Comparison of ENCODE assay signal across 9 cellular contexts in the genomic region with DNA sequence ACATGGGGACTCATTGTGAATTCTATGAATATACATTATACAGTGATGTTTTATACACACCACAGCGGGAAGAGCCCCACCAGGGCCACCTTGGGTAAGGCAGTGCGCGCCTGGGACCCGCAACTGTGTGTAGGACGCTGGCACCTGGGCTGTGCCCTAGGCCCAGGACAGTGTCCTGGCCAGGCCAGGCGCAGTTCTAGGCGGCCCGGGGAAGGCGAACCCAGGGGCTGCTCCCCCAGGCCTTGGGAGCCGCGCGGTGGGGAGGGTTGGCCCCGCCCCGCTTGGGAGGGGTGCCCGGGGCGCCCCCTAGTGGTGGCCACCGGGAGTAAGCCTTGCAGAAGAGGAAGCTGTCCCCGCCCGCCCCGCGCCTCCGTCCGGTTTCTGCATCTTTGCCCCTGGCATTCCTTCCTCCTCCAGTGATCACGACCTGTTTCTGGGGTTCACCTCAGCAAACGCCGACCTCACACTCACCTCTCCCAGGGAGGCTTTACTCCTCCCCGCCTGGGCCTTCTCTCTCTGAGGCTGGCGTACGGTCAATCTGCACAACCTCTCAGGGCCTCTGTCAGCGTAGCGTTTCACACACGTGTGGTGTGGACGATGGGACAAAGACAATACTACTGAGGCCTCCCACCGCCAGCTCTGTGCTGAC. TPM values are rescaled to one million over a fixed set of nuclear protein-coding genes. Genes with fewer than 3 reads are reported as not detected.
DNase-seq lines count a peak whose midpoint lies in the region; ATAC-seq and TF ChIP-seq lines count a peak whose summit lies in the region.
"Had no signal": no experiment of that assay in that cellular context is flagged by ENCODE, and none has a peak within 500 bp of the region (broad histone marks: within the 10 kb centered on the region; RNA-seq: fewer than 3 reads in every experiment).

No MANE protein-coding gene starts in this region.

- ATAC-seq in GM19328 (IDR thresholded peaks at IDR 0.05; ENCODE audit: unreplicated experiment), result peak; percentile 65
- peak; percentile 92 for ATAC-seq in aorta (ENCODE audit: low FRiP score)

- peaks cover 68 to 96% (median 95%) of the 10 kb centered on the region in 10 experiments for H3K4me1 ChIP-seq in BLaER1 treated with 17β-estradiol and CSF1 and Interleukin-3, amounts not matched to agents 10 nM and 100 nM
- H3K4me1 ChIP-seq in right atrium auricular region (peaks cover 0 to 27% of the 10 kb centered on the region in 2 donors), aorta (ENCODE audit: control insufficient read depth in 1 of 2, insufficient read depth in 2 of 2, low read length in 2 of 2) (no peaks in the 10 kb centered on the region)

- peak overlapping the region in 9 of 11 experiments; percentile 35 to 79 (median 69); a peak in 17 of 22 replicates for H3K9ac ChIP-seq in BLaER1 treated with 17β-estradiol and CSF1 and Interleukin-3, amounts not matched to agents 10 nM and 100 nM

- intact Hi-C loops in aorta (cut with DNase I), result no loop called here

- peak overlapping the region in 10 of 11 experiments; percentile 36 to 83 (median 68); a peak in 18 of 22 replicates for H3K27ac ChIP-seq in BLaER1 treated with 17β-estradiol and CSF1 and Interleukin-3, amounts not matched to agents 10 nM and 100 nM
- peak overlapping the region; percentile 13 to 55 for H3K27ac ChIP-seq in right atrium auricular region
- no peak overlapping the region for H3K27ac ChIP-seq in aorta (ENCODE audit: low read depth in 1 of 2, low read length in 2 of 2)

- WGBS in aorta, 2 donors, result 14% methylated on average over 32 to 34 of the region's 34 CpGs

- peak overlapping the region; percentile 62 for H3K27ac Mint-ChIP-seq in activated naive CD8-positive, alpha-beta T cell treated with anti-CD3 and anti-CD28 coated beads for 36 hours

- peaks cover 26% of the 10 kb centered on the region for H3K4me1 Mint-ChIP-seq in activated naive CD8-positive, alpha-beta T cell treated with anti-CD3 and anti-CD28 coated beads for 36 hours

- no peaks in the 10 kb centered on the region; a peak in 1 of 22 replicates for H4K20me1 ChIP-seq in BLaER1 treated with 17β-estradiol and CSF1 and Interleukin-3, amounts not matched to agents 10 nM and 100 nM

- H3K4me2 ChIP-seq in BLaER1 treated with 17β-estradiol and CSF1 and Interleukin-3, amounts not matched to agents 10 nM and 100 nM, result peak overlapping the region; percentile 81 to 97 (median 87)

- peak; percentile 92 to 98 for TF ChIP-seq CTCF in right atrium auricular region (IDR thresholded peaks at IDR 0.05)

- peak overlapping the region; percentile 76 for H3K4me3 Mint-ChIP-seq in activated naive CD8-positive, alpha-beta T cell treated with anti-CD3 and anti-CD28 coated beads for 36 hours

- no peaks in the 10 kb centered on the region for H3K27me3 Mint-ChIP-seq in activated naive CD8-positive, alpha-beta T cell treated with anti-CD3 and anti-CD28 coated beads for 36 hours

- DNase-seq in KG1 (lab: John Stamatoyannopoulos, UW), result peak; percentile 81
- DNase-seq in SKM-1 treated with dmso at 0.1 percent for 144 hours (lab: John Stamatoyannopoulos, UW; ENCODE audit: unreplicated experiment), result peak; percentile 73
- DNase-seq in activated naive CD8-positive, alpha-beta T cell treated with anti-CD3 and anti-CD28 coated beads for 36 hours, result peak; percentile 85
- peak; percentile 78 for DNase-seq in right atrium auricular region (ENCODE audit: low spot score)
- peak; percentile 54 for DNase-seq in renal cortical epithelial cell (ENCODE audit: low read depth)
- DNase-seq in aorta, result peak; percentile 86 to 95

- H3K27me3 ChIP-seq in BLaER1 treated with 17β-estradiol and CSF1 and Interleukin-3, amounts not matched to agents 10 nM and 100 nM, result no peaks in the 10 kb centered on the region
- H3K27me3 ChIP-seq in right atrium auricular region (no peaks in the 10 kb centered on the region), aorta (ENCODE audit: control insufficient read depth in 1 of 2, insufficient read depth in 2 of 2, low read length in 1 of 2) (no peaks in the 10 kb centered on the region)

- no peaks in the 10 kb centered on the region for H3K9me3 ChIP-seq in BLaER1 treated with 17β-estradiol and CSF1 and Interleukin-3, amounts not matched to agents 10 nM and 100 nM (replicated peaks in 1 of 11)
- no peaks in the 10 kb centered on the region for H3K9me3 ChIP-seq in right atrium auricular region
- H3K9me3 ChIP-seq in aorta (ENCODE audit: control insufficient read depth, low read length), result no peaks in the 10 kb centered on the region

- no peaks in the 10 kb centered on the region for H3K9me3 Mint-ChIP-seq in activated naive CD8-positive, alpha-beta T cell treated with anti-CD3 and anti-CD28 coated beads for 36 hours

- no peaks in the 10 kb centered on the region for H3K36me3 ChIP-seq in BLaER1 treated with 17β-estradiol and CSF1 and Interleukin-3, amounts not matched to agents 10 nM and 100 nM
- no peaks in the 10 kb centered on the region for H3K36me3 ChIP-seq in right atrium auricular region
- no peaks in the 10 kb centered on the region for H3K36me3 ChIP-seq in aorta (ENCODE audit: control insufficient read depth in 1 of 2, insufficient read depth in 2 of 2, low read length in 1 of 2)

- H3K4me3 ChIP-seq in BLaER1 treated with 17β-estradiol and CSF1 and Interleukin-3, amounts not matched to agents 10 nM and 100 nM, result peak overlapping the region in 5 of 10 experiments; percentile 5 to 46 (median 26); a peak in 7 of 20 replicates
- H3K4me3 ChIP-seq in right atrium auricular region, result peak overlapping the region; percentile 3 to 35
- H3K4me3 ChIP-seq in aorta (ENCODE audit: low read length in 2 of 2), result no peak overlapping the region

- H3K36me3 Mint-ChIP-seq in activated naive CD8-positive, alpha-beta T cell treated with anti-CD3 and anti-CD28 coated beads for 36 hours, result no peaks in the 10 kb centered on the region

RNA-seq across cellular contexts. Expression of a gene that starts 9.5 kb away (rescaled TPM):
- total RNA-seq in activated naive CD8-positive, alpha-beta T cell treated with anti-CD3 and anti-CD28 coated beads for 36 hours, result 100 to 1,000 TPM; 103 to 112 TPM
- total RNA-seq in right atrium auricular region (10 to 100 TPM; 29.5 to 34.1 TPM), renal cortical epithelial cell (103 and 181 TPM in 2 replicates), aorta (100 to 1,000 TPM in 1 of 2 donors, 10 to 100 TPM in 1; 61.8 to 122 TPM)
- polyA plus RNA-seq in aorta, result 10 to 100 TPM; 14.4 to 28.8 TPM

RNA-seq across cellular contexts. Expression of a gene that starts 29.1 kb away (rescaled TPM):
- 10 to 100 TPM; 17.3 to 18.0 TPM for total RNA-seq in activated naive CD8-positive, alpha-beta T cell treated with anti-CD3 and anti-CD28 coated beads for 36 hours
- total RNA-seq in right atrium auricular region (10 to 100 TPM; 16.0 to 24.1 TPM), renal cortical epithelial cell (16.8 and 28.9 TPM in 2 replicates), aorta (10 to 100 TPM; 19.6 to 20.6 TPM)
- polyA plus RNA-seq in aorta, result 10 to 100 TPM in 1 of 2 donors, 1 to 10 TPM in 1; 7.0 to 34.9 TPM

RNA-seq across cellular contexts. Expression of a gene that starts 36.6 kb away (rescaled TPM):
- 10 to 100 TPM; 11.3 to 11.4 TPM for total RNA-seq in activated naive CD8-positive, alpha-beta T cell treated with anti-CD3 and anti-CD28 coated beads for 36 hours
- total RNA-seq in right atrium auricular region (10 to 100 TPM; 21.5 to 23.0 TPM), renal cortical epithelial cell (21.7 and 22.9 TPM in 2 replicates), aorta (10 to 100 TPM; 32.7 to 36.8 TPM)
- polyA plus RNA-seq in aorta, result 10 to 100 TPM in 1 of 2 donors, 1 to 10 TPM in 1; 9.5 to 28.6 TPM

RNA-seq across cellular contexts. Expression of a gene that starts 43.4 kb away (rescaled TPM):
- total RNA-seq in activated naive CD8-positive, alpha-beta T cell treated with anti-CD3 and anti-CD28 coated beads for 36 hours, result under 1 TPM; 0.46 to 0.54 TPM
- total RNA-seq in right atrium auricular region, result 1 to 10 TPM in 1 of 2 donors, under 1 TPM in 1; 0.33 to 1.0 TPM
- 8.7 and 9.4 TPM in 2 replicates for total RNA-seq in renal cortical epithelial cell
- total RNA-seq in aorta, result 1 to 10 TPM in 1 of 2 donors, under 1 TPM in 1; 0.29 to 1.2 TPM
- polyA plus RNA-seq in aorta, result 1 to 10 TPM in 1 of 2 donors, under 1 TPM in 1; 0.56 to 6.0 TPM

RNA-seq across cellular contexts. Expression of a gene that starts 47.8 kb away (rescaled TPM):
- total RNA-seq in activated naive CD8-positive, alpha-beta T cell treated with anti-CD3 and anti-CD28 coated beads for 36 hours, result not detected
- not detected for total RNA-seq in right atrium auricular region
- total RNA-seq in renal cortical epithelial cell, result not detected in 2 replicates
- not detected for total RNA-seq in aorta
- polyA plus RNA-seq in aorta, result under 1 TPM in 1 of 2 donors, not detected in 1; 0.43 TPM
- total RNA-seq: activated CD8-positive, alpha-beta memory T cell treated with anti-CD3 and anti-CD28 coated beads for 36 hours had no signal

Comparison
In these comparisons a context has a peak if more than half of its experiments do, and no peak if none do; other contexts are left out.
1. H3K27ac ChIP-seq: peak in BLaER1 treated with 17β-estradiol and CSF1 and Interleukin-3, amounts not matched to agents 10 nM and 100 nM (10 of 11) and right atrium auricular region (2 of 2); none in aorta (0 of 2).
2. H3K4me3 ChIP-seq: peak in right atrium auricular region (2 of 2); none in aorta (0 of 2).
3. Peak in every context shown above with its lines, with median percentiles within 50 percentile points of each other: DNase-seq.